In genomic region chr20:58405504-58406291, GRCh38 we compare ENCODE assay signal across 28 cellular contexts. TPM values are rescaled to one million over a fixed set of nuclear protein-coding genes. Genes with fewer than 3 reads are reported as not detected.
A peak's percentile ranks its signal among the peaks of the same experiment; 100 is the strongest.
DNase-seq lines count a peak whose midpoint lies in the region; ATAC-seq, FAIRE-seq and TF ChIP-seq lines count a peak whose summit lies in the region.
"Had no signal": no experiment of that assay in that cellular context is flagged by ENCODE, and none has a peak within 500 bp of the region (broad histone marks: within the 10 kb centered on the region; RNA-seq: fewer than 3 reads in every experiment).

No MANE protein-coding gene starts in this region.

- H4K8ac ChIP-seq in mesenchymal stem cell (ENCODE audit: low read length) = no peak overlapping the region

- no peak overlapping the region for H3K23ac ChIP-seq in mesenchymal stem cell (ENCODE audit: low read length in 2 of 2)

- FAIRE-seq in A549 (lab: Jason Lieb, UNC) = no peak
- FAIRE-seq: GM18507 had no signal

- no peaks in the 10 kb centered on the region for H3K36me3 Mint-ChIP-seq in GM23338 (ENCODE audit: low read depth)
- H3K36me3 Mint-ChIP-seq: activated naive CD4-positive, alpha-beta T cell treated with anti-CD3 and anti-CD28 coated beads, Interleukin-2, amount 50 U/mL, for 24 hours; immature natural killer cell; natural killer cell had no signal

- no peak overlapping the region for H2BK5ac ChIP-seq in mesenchymal stem cell (ENCODE audit: low read depth, low read length, poor library complexity, severe bottlenecking)

- no peaks in the 10 kb centered on the region for H3F3A ChIP-seq in GM23338 (replicated peaks; ENCODE audit: low read depth)

- no peak overlapping the region for H2AK5ac ChIP-seq in mesenchymal stem cell (ENCODE audit: low read length, severe bottlenecking)

- no peak overlapping the region for H3K18ac ChIP-seq in mesenchymal stem cell (ENCODE audit: low read depth in 1 of 2, low read length in 2 of 2)

- H3K9me3 ChIP-seq in A549 (no peaks in the 10 kb centered on the region), adrenal gland (replicated peaks in 1 of 3) (no peaks in the 10 kb centered on the region), mesenchymal stem cell (ENCODE audit: control insufficient read depth, low read length) (no peaks in the 10 kb centered on the region)
- H3K9me3 ChIP-seq: left lung, stomach, tibial artery had no signal

- WGBS in A549 (ENCODE audit: missing lambda C conversion rate) = 77% methylated on average over 11 of the region's 11 CpGs
- 85 to 89% (median 87%) methylated on average over 10 to 11 of the region's 11 CpGs for WGBS in adrenal gland, 4 donors
- 89% methylated on average over 8 of the region's 11 CpGs for WGBS in mesenchymal stem cell

- no peak overlapping the region for H3K14ac ChIP-seq in mesenchymal stem cell (ENCODE audit: low read length in 2 of 2)

- H2BK120ac ChIP-seq in mesenchymal stem cell (ENCODE audit: low read depth, low read length) = no peak overlapping the region

- H3K4me1 ChIP-seq in A549 (peaks cover 47% of the 10 kb centered on the region), GM23338 (ENCODE audit: insufficient read depth) (peaks cover 45% of the 10 kb centered on the region), adrenal gland (replicated peaks in 1 of 2) (peaks cover 53 to 65% of the 10 kb centered on the region in 2 donors), mesenchymal stem cell (ENCODE audit: control insufficient read depth, insufficient read depth, low read depth, low read length) (peaks cover 2% of the 10 kb centered on the region)

- H3K4me3 Mint-ChIP-seq in GM23338 = no peak overlapping the region
- H3K4me3 Mint-ChIP-seq: activated CD8-positive, alpha-beta T cell treated with anti-CD3 and anti-CD28 coated beads for 36 hours; activated naive CD4-positive, alpha-beta T cell treated with anti-CD3 and anti-CD28 coated beads, Interleukin-2, amount 50 U/mL, for 24 hours; effector memory CD8-positive, alpha-beta T cell; immature natural killer cell; natural killer cell had no signal

- peaks cover 19% of the 10 kb centered on the region for H4K20me1 ChIP-seq in GM23338 (replicated peaks; ENCODE audit: insufficient read depth)

- H3K79me1 ChIP-seq in mesenchymal stem cell (replicated peaks; ENCODE audit: low read length, poor library complexity, severe bottlenecking) = peaks cover 3% of the 10 kb centered on the region

- no peak overlapping the region for H2AFZ ChIP-seq in GM23338
- H2AFZ ChIP-seq in mesenchymal stem cell (ENCODE audit: low read depth, low read length) = no peak overlapping the region

- DNase-seq in A549 (ENCODE audit: low read depth in 1 of 2, low spot score in 1 of 2) (no peak), GM23338 (ENCODE audit: low spot score) (peak; percentile 23), adrenal gland (no peak), mesenchymal stem cell (peak; percentile 22), foreskin melanocyte (no peak), HK-2 (ENCODE audit: unreplicated experiment) (no peak), GF-D8 (lab: John Stamatoyannopoulos, UW) (no peak)
- DNase-seq: activated CD4-positive, alpha-beta T cell treated with anti-CD3 and anti-CD28 coated beads for 1 hour; activated CD8-positive, alpha-beta T cell treated with anti-CD3 and anti-CD28 coated beads for 36 hours; C1 segment of cervical spinal cord; COR-L47; DND-41; effector memory CD8-positive, alpha-beta T cell; hypothalamus; immature natural killer cell; left lung; natural killer cell; NCI-H1092; NCI-H187 treated with DMSO at 0.1 percent for 48 hours; NCI-H2227 treated with DMSO at 0.1 percent for 48 hours; stimulated activated CD4-positive, alpha-beta T cell treated with anti-CD3 and anti-CD28 coated beads, Interleukin-1b, Interleukin-23, amount 100 ng/mL, for 48 hours; stomach; tibial artery had no signal

- no peaks in the 10 kb centered on the region for H3K9me2 ChIP-seq in GM23338 (ENCODE audit: insufficient read depth)

- POLR2A ChIA-PET in A549 (lab: Yijun Ruan, JAX) = interaction anchor here (0.6 to 1.6 kb wide), 2 partner anchors 17 to 245 kb away, joined by 3 to 5 read pairs; partner anchors contain the start of gene VAPB

- ATAC-seq in A549 (peak; percentile 17 to 52; a peak in 3 of 6 replicates), GM23338 (peak; percentile 32)
- ATAC-seq: activated CD8-positive, alpha-beta T cell treated with anti-CD3 and anti-CD28 coated beads for 36 hours; effector memory CD8-positive, alpha-beta T cell; left lung; natural killer cell had no signal

- no peak overlapping the region for H3K4ac ChIP-seq in mesenchymal stem cell (ENCODE audit: low read depth in 1 of 2, low read length in 2 of 2)

- H3K27ac Mint-ChIP-seq in GM23338 = no peak overlapping the region
- H3K27ac Mint-ChIP-seq: activated T-helper 2 cell treated with anti-CD3 and anti-CD28 coated beads, Interferon-gamma antibody, Interleukin-2, Interleukin-4, amounts not matched to agents 10 μg/mL and 5 μg/mL and 100 μg/mL, durations not matched to agents 14 hours and 24 hours and 36 hours; effector memory CD8-positive, alpha-beta T cell had no signal

- CTCF ChIA-PET in A549 (lab: Yijun Ruan, JAX) = interaction anchor here (0.6 to 1.5 kb wide), 2 partner anchors 42 to 168 kb away, joined by 4 to 5 read pairs; no protein-coding TSS in a partner anchor

- TF ChIP-seq CTCF in A549 (IDR thresholded peaks at IDR 0.05) (no peak), GM23338 (conservative IDR thresholded peaks at IDR 0.05; ENCODE audit: low read depth in 2 of 2) (no peak), adrenal gland (IDR thresholded peaks at IDR 0.05) (no peak)

- H3K9ac ChIP-seq in mesenchymal stem cell (ENCODE audit: low read length) = no peak overlapping the region

- H3K4me1 Mint-ChIP-seq in GM23338 = peaks cover 34% of the 10 kb centered on the region

- peaks cover 100% of the 10 kb centered on the region for H3K79me2 ChIP-seq in GM23338 (replicated peaks; ENCODE audit: insufficient read depth)

- H2BK15ac ChIP-seq in mesenchymal stem cell (ENCODE audit: low read depth, poor library complexity, severe bottlenecking) = no peak overlapping the region

- H3K27me3 Mint-ChIP-seq in GM23338 (ENCODE audit: insufficient read depth, low read depth, poor library complexity) = no peaks in the 10 kb centered on the region
- H3K27me3 Mint-ChIP-seq: activated CD8-positive, alpha-beta T cell treated with anti-CD3 and anti-CD28 coated beads for 36 hours; activated naive CD4-positive, alpha-beta T cell treated with anti-CD3 and anti-CD28 coated beads, Interleukin-2, amount 50 U/mL, for 24 hours; effector memory CD8-positive, alpha-beta T cell had no signal

- no peak overlapping the region for H4K91ac ChIP-seq in mesenchymal stem cell (ENCODE audit: low read length)

- H3K4me2 ChIP-seq in A549 = peak overlapping the region; percentile 69
- H3K4me2 ChIP-seq in GM23338 = no peak overlapping the region
- no peak overlapping the region for H3K4me2 ChIP-seq in mesenchymal stem cell (ENCODE audit: low read length, poor library complexity, severe bottlenecking)

- H2BK12ac ChIP-seq in mesenchymal stem cell (ENCODE audit: low read length in 2 of 2) = no peak overlapping the region

- no peaks in the 10 kb centered on the region for H3K27me3 ChIP-seq in GM23338 (ENCODE audit: insufficient read depth)
- H3K27me3 ChIP-seq in adrenal gland = no peaks in the 10 kb centered on the region
- H3K27me3 ChIP-seq in mesenchymal stem cell (ENCODE audit: control insufficient read depth in 1 of 2, insufficient read depth in 1 of 2, low read length in 2 of 2) = no peaks in the 10 kb centered on the region
- H3K27me3 ChIP-seq: left lung, stomach, tibial artery had no signal

- no peak for TF ChIP-seq POLR2A in A549 (IDR thresholded peaks at IDR 0.05; ENCODE audit: low read length)
- TF ChIP-seq POLR2A in adrenal gland (IDR thresholded peaks at IDR 0.05) = no peak

- H3K4me3 ChIP-seq in A549 = no peak overlapping the region
- H3K4me3 ChIP-seq in GM23338 = no peak overlapping the region
- H3K4me3 ChIP-seq in adrenal gland = no peak overlapping the region
- H3K4me3 ChIP-seq in mesenchymal stem cell (ENCODE audit: insufficient read depth in 1 of 2, low read depth in 1 of 2, low read length in 2 of 2) = no peak overlapping the region
- H3K4me3 ChIP-seq: coronary artery, left lung, skin epidermis, stomach, tibial artery had no signal

- H3K36me3 ChIP-seq in GM23338 (ENCODE audit: insufficient read depth) (no peaks in the 10 kb centered on the region), adrenal gland (replicated peaks in 1 of 2) (no peaks in the 10 kb centered on the region), mesenchymal stem cell (ENCODE audit: control insufficient read depth in 1 of 2, insufficient read depth in 2 of 2, low read depth in 1 of 2, low read length in 2 of 2) (no peaks in the 10 kb centered on the region)
- H3K36me3 ChIP-seq: left lung, stomach, tibial artery had no signal

- TF ChIP-seq EP300 in A549 (IDR thresholded peaks at IDR 0.05) = no peak

- TF ChIP-seq RAD21 in A549 (conservative IDR thresholded peaks at IDR 0.05 in 1 of 2, IDR thresholded peaks at IDR 0.05 in 1 of 2) = no peak

- H3K9me3 Mint-ChIP-seq in GM23338 = no peaks in the 10 kb centered on the region
- H3K9me3 Mint-ChIP-seq: activated CD8-positive, alpha-beta T cell treated with anti-CD3 and anti-CD28 coated beads for 36 hours; activated naive CD4-positive, alpha-beta T cell treated with anti-CD3 and anti-CD28 coated beads, Interleukin-2, amount 50 U/mL, for 24 hours; activated T-helper 2 cell treated with anti-CD3 and anti-CD28 coated beads, Interferon-gamma antibody, Interleukin-2, Interleukin-4, amounts not matched to agents 10 μg/mL and 5 μg/mL and 100 μg/mL, durations not matched to agents 14 hours and 24 hours and 36 hours; effector memory CD8-positive, alpha-beta T cell; immature natural killer cell; natural killer cell had no signal

- intact Hi-C loops in adrenal gland (cut with DNase I) = no loop called here

- H3K27ac ChIP-seq in A549 (peak overlapping the region; percentile 23 to 38; a peak in 5 of 6 replicates), GM23338 (ENCODE audit: low read depth) (no peak overlapping the region; the same call in 1 of the 2 replicates), adrenal gland (peak overlapping the region in 4 of 5 donors; percentile 38 to 67 (median 51)), mesenchymal stem cell (ENCODE audit: low read length, poor library complexity, severe bottlenecking) (peak overlapping the region; percentile 24)
- H3K27ac ChIP-seq: coronary artery, left lung, stomach had no signal

TF ChIP-seq in GM23338, 12 proteins besides CTCF, POLR2A, EP300 and RAD21 (continues in another document):
- TF ChIP-seq ZNF114 (CRISPR knock-in tag; IDR thresholded peaks at IDR 0.05) = no peak

RNA-seq across cellular contexts. Expression of gene VAPB, which starts 16.7 kb away (rescaled TPM):
- polyA plus RNA-seq in A549 (2011; rRNA removed) (39.6 and 44.0 TPM in 2 replicates), A549 (2017; fragmentation: RNase III; extraction: RNeasy Plus Mini Kit Qiagen cat#74134 plus additional on column Dnase treatment) (43.8 to 45.8 TPM (median 45.4 TPM) in 3 replicates), GM23338 (2016; fragmentation: Nextera tagmentation; extraction: Ambion mirVana) (17.4 and 18.8 TPM in 2 replicates), adrenal gland (100 to 1,000 TPM in 1 of 3 donors, 10 to 100 TPM in 2; 27.0 to 162 (median 33.9) TPM)
- 22.2 and 23.4 TPM in 2 replicates for polyA plus RNA-seq in A549 (2012; cell fraction: cytosol; rRNA removed)
- 15.5 and 24.9 TPM in 2 replicates for polyA plus RNA-seq in A549 (2012; cell fraction: nucleus; rRNA removed)
- 19.3 and 21.1 TPM in 2 replicates for polyA minus RNA-seq in A549 (2011; rRNA and poly(A)+ RNA removed)
- 22.9 and 24.7 TPM in 2 replicates for total RNA-seq in GM23338 (2014; rRNA removed; shearing (Covaris generic))
- total RNA-seq in adrenal gland = 100 to 1,000 TPM in 1 of 8 donors, 10 to 100 TPM in 7; 24.6 to 103 (median 53.2) TPM
- 27.2 TPM for polyA plus RNA-seq in mesenchymal stem cell (2013, experiment 1 of 2)
- 28.8 TPM for polyA plus RNA-seq in mesenchymal stem cell (2013, experiment 2 of 2)

Comparison
In these comparisons a context has a peak if more than half of its experiments do, and no peak if none do; other contexts are left out.
1. DNase-seq: peak in GM23338 (single experiment) and mesenchymal stem cell (single experiment); none in A549 (0 of 2), adrenal gland (0 of 7), foreskin melanocyte (single experiment), HK-2 (single experiment) and GF-D8 (single experiment).